Comparison of ENCODE assay signal across 8 cellular contexts in genomic region chr3:141370065-141370533, GRCh38. TPM values are rescaled to one million over a fixed set of nuclear protein-coding genes. Genes with fewer than 3 reads are reported as not detected.
A peak's percentile ranks its signal among the peaks of the same experiment; 100 is the strongest.
DNase-seq lines count a peak whose midpoint lies in the region; ATAC-seq, FAIRE-seq and TF ChIP-seq lines count a peak whose summit lies in the region.

No MANE protein-coding gene starts in this region.

- peak; percentile 81 for ATAC-seq in HG02642 (IDR thresholded peaks at IDR 0.05; ENCODE audit: poor library complexity, unreplicated experiment)

- FAIRE-seq in kidney (lab: Jason Lieb, UNC), result no peak

- intact Hi-C loops in kidney (cut with DNase I), result no loop called here

- peaks cover 8 to 11% of the 10 kb centered on the region in 2 donors for H3K4me1 ChIP-seq in kidney (ENCODE audit: control insufficient read depth in 1 of 2, insufficient read depth in 1 of 2, low read depth in 1 of 2, low read length in 2 of 2)

- H3K36me3 ChIP-seq in kidney (ENCODE audit: control insufficient read depth in 1 of 2, insufficient read depth in 2 of 2, low read length in 2 of 2), result peaks cover 0 to 2% of the 10 kb centered on the region in 2 donors

- H3K9me3 ChIP-seq in kidney (ENCODE audit: control insufficient read depth in 1 of 2, low read length in 2 of 2), result no peaks in the 10 kb centered on the region

- TF ChIP-seq CTCF in kidney (IDR thresholded peaks at IDR 0.05; ENCODE audit: borderline replicate concordance, extremely low read depth, insufficient read depth), result peak; percentile 20

- in situ Hi-C loops in T47D (cut with HindIII; ENCODE audit: low pct_unique_long_range_greater_than_20kb, low sequenced_read_pairs), result no loop called here

- H3K9ac ChIP-seq in kidney (ENCODE audit: low read length in 2 of 2), result no peak overlapping the region

- DNase-seq in SHP77 (lab: John Stamatoyannopoulos, UW), result peak; percentile 56 to 73
- DNase-seq in SHP77 treated with DMSO at 0.1 percent for 48 hours (lab: John Stamatoyannopoulos, UW), result no peak
- DNase-seq in NCI-H1048 (lab: John Stamatoyannopoulos, UW), result peak; percentile 44
- DNase-seq in T1000 (lab: John Stamatoyannopoulos, UW), result peak; percentile 7
- DNase-seq in T47D (ENCODE audit: low read depth in 1 of 2, low spot score in 1 of 2), result peak; percentile 57 to 93
- no peak for DNase-seq in kidney
- DNase-seq in stimulated activated CD4-positive, alpha-beta T cell treated with anti-CD3 and anti-CD28 coated beads, Interleukin-2, amount 100 ng/mL, for 4 hours (ENCODE audit: low read depth), result peak; percentile 38

- H3K27ac ChIP-seq in kidney (ENCODE audit: low read depth in 2 of 2, low read length in 2 of 2), result peak overlapping the region in 1 of 2 donors; percentile 42

- no peak overlapping the region for H3K4me3 ChIP-seq in kidney (ENCODE audit: low read length in 2 of 2)

RNA-seq across cellular contexts. Expression of gene ZBTB38, which starts 1.8 kb away (rescaled TPM):
- 113 TPM for total RNA-seq in kidney
- polyA plus RNA-seq in kidney (ENCODE audit: insufficient read depth, low read depth, low replicate concordance), result 8.6 TPM

Comparison
In these comparisons a context has a peak if more than half of its experiments do, and no peak if none do; other contexts are left out.
1. DNase-seq: peak in SHP77 (2 of 2), NCI-H1048 (single experiment), T1000 (single experiment), T47D (2 of 2) and stimulated activated CD4-positive, alpha-beta T cell treated with anti-CD3 and anti-CD28 coated beads, Interleukin-2, amount 100 ng/mL, for 4 hours (single experiment); none in SHP77 treated with DMSO at 0.1 percent for 48 hours (single experiment) and kidney (single experiment).